Comparison of ENCODE assay signal across 1 cellular context in the genomic region with DNA sequence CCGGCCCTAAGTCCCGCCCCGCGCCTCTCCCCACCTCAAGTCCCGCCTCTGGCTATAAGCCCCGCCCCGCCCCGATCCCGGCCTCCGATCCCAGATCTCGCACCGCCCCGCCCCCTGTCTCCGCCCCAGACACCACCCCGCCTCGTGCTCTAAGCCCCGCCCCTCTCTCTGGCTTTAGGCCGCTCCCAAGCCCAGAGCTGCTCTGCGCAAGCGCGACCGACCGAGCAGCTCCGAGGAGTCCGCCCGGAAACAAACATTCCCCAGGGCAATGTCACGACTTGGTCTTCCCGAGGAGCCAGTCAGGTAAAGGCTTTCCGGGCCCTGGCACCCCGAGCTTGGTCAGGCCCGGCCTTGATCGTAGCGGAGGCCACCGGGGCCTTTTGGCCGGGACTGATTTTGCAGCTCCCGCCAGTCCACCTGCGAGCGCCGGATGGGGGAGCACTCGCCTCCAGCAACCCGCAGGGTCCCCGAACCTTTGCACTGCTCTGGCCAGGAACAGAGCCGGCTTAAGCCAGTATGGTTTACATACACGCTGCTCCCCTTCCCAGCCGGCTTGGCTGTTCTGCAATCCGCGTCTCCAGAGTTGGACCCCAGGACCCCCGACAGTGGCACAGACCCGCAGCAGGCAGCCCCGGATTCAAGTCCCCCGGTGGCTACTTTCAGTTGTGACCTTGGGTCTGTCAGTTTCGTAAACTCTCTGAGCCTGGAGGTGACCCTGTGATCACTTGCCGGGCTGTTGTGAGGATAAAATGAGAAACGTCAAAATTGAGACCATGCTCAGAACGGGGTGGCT.
TF ChIP-seq lines count a peak whose summit lies in the region.

TSS of gene NUDT7 (plus strand) at position 200 of the 793 bp plus-strand sequence. CDS start at position 269, 69 bp downstream.

TF ChIP-seq in HepG2, 621 proteins besides CTCF, POLR2A, EP300 and RAD21 (continued from another document and continues in another):
- TF ChIP-seq ZNF709 (CRISPR knock-in tag; IDR thresholded peaks at IDR 0.05) (0 out of 2 replicates have a peak, but pooled peaks have one; percentile 37), THYN1 (CRISPR knock-in tag; IDR thresholded peaks at IDR 0.05; ENCODE audit: borderline replicate concordance, low read depth) (0 out of 2 replicates have a peak, but pooled peaks have one; percentile 20), ZNF891 (CRISPR knock-in tag; IDR thresholded peaks at IDR 0.05) (peak; percentile 87), ZNF20 (CRISPR knock-in tag; IDR thresholded peaks at IDR 0.05) (no peak), HNF4G (IDR thresholded peaks at IDR 0.05; ENCODE audit: borderline replicate concordance, low read depth, low read length) (peak; percentile 55), HNF4G (CRISPR knock-in tag; IDR thresholded peaks at IDR 0.05; ENCODE audit: borderline replicate concordance, low read depth) (peak; percentile 80; the same call in 1 of the 2 replicates), ZSCAN25 (CRISPR knock-in tag; IDR thresholded peaks at IDR 0.05) (no peak), ZNF556 (CRISPR knock-in tag; IDR thresholded peaks at IDR 0.05; ENCODE audit: borderline replicate concordance) (peak; percentile 81; the same call in 1 of the 2 replicates), KDM4B (CRISPR knock-in tag; IDR thresholded peaks at IDR 0.05) (peak; percentile 67; the same call in 1 of the 2 replicates), ELF1 (CRISPR knock-in tag; IDR thresholded peaks at IDR 0.05) (peak; percentile 79), ZNF260 (CRISPR knock-in tag; IDR thresholded peaks at IDR 0.05; ENCODE audit: borderline replicate concordance, low read depth) (no peak), NFE2L1 (CRISPR knock-in tag; IDR thresholded peaks at IDR 0.05; ENCODE audit: borderline replicate concordance) (no peak), HOXA5 (CRISPR knock-in tag; IDR thresholded peaks at IDR 0.05) (peak; percentile 87; the same call in 1 of the 2 replicates), AGO2 (optimal IDR thresholded peaks at IDR 0.05; ENCODE audit: low read depth, low read length) (peak; percentile 92), ZMAT3 (CRISPR knock-in tag; conservative IDR thresholded peaks at IDR 0.05) (peak; percentile 72), NCOA5 (CRISPR knock-in tag; IDR thresholded peaks at IDR 0.05) (no peak), DR1 (CRISPR knock-in tag; IDR thresholded peaks at IDR 0.05) (peak; percentile 85), ZSCAN30 (CRISPR knock-in tag; IDR thresholded peaks at IDR 0.05) (peak; percentile 41; the same call in 1 of the 2 replicates), ZNF740 (CRISPR knock-in tag; IDR thresholded peaks at IDR 0.05) (peak; percentile 52; the same call in 1 of the 2 replicates), CHCHD3 (CRISPR knock-in tag; IDR thresholded peaks at IDR 0.05) (0 out of 2 replicates have a peak, but pooled peaks have one; percentile 74), PHF20 (CRISPR knock-in tag; IDR thresholded peaks at IDR 0.05) (peak; percentile 64), ZNF547 (CRISPR knock-in tag; IDR thresholded peaks at IDR 0.05) (peak; percentile 77; the same call in 1 of the 2 replicates), HNF4A (CRISPR knock-in tag; IDR thresholded peaks at IDR 0.05) (peak; percentile 79), ZNF792 (CRISPR knock-in tag; IDR thresholded peaks at IDR 0.05) (peak; percentile 57), ZNF839 (CRISPR knock-in tag; IDR thresholded peaks at IDR 0.05; ENCODE audit: borderline replicate concordance) (peak; percentile 74; the same call in 1 of the 2 replicates), CSRNP1 (CRISPR knock-in tag; IDR thresholded peaks at IDR 0.05) (0 out of 2 replicates have a peak, but pooled peaks have one; percentile 11), ZNF800 (CRISPR knock-in tag; IDR thresholded peaks at IDR 0.05) (peak; percentile 65; the same call in 1 of the 2 replicates), ZFP91 (CRISPR knock-in tag; IDR thresholded peaks at IDR 0.05; ENCODE audit: borderline replicate concordance) (peak; percentile 93), PREB (CRISPR knock-in tag; IDR thresholded peaks at IDR 0.05) (no peak), PTBP1 (IDR thresholded peaks at IDR 0.05; ENCODE audit: low read depth, low read length, poor library complexity, severe bottlenecking) (peak; percentile 74), ZNF670 (CRISPR knock-in tag; IDR thresholded peaks at IDR 0.05; ENCODE audit: borderline replicate concordance) (no peak), ZNF331 (CRISPR knock-in tag; IDR thresholded peaks at IDR 0.05) (peak; percentile 17), YY1 (IDR thresholded peaks at IDR 0.05; ENCODE audit: insufficient read depth, insufficient replicate concordance, low read depth, low read length) (peak; percentile 62), SMAD1 (CRISPR knock-in tag; IDR thresholded peaks at IDR 0.05; ENCODE audit: borderline replicate concordance, low read depth) (peak; percentile 68; the same call in 1 of the 2 replicates), ZBTB7A (CRISPR knock-in tag; IDR thresholded peaks at IDR 0.05) (peak; percentile 48; the same call in 1 of the 2 replicates)
- TF ChIP-seq, protein P1, sequence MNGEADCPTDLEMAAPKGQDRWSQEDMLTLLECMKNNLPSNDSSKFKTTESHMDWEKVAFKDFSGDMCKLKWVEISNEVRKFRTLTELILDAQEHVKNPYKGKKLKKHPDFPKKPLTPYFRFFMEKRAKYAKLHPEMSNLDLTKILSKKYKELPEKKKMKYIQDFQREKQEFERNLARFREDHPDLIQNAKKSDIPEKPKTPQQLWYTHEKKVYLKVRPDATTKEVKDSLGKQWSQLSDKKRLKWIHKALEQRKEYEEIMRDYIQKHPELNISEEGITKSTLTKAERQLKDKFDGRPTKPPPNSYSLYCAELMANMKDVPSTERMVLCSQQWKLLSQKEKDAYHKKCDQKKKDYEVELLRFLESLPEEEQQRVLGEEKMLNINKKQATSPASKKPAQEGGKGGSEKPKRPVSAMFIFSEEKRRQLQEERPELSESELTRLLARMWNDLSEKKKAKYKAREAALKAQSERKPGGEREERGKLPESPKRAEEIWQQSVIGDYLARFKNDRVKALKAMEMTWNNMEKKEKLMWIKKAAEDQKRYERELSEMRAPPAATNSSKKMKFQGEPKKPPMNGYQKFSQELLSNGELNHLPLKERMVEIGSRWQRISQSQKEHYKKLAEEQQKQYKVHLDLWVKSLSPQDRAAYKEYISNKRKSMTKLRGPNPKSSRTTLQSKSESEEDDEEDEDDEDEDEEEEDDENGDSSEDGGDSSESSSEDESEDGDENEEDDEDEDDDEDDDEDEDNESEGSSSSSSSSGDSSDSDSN (CRISPR knock-in tag; IDR thresholded peaks at IDR 0.05), result peak; percentile 89
- TF ChIP-seq, protein P2, sequence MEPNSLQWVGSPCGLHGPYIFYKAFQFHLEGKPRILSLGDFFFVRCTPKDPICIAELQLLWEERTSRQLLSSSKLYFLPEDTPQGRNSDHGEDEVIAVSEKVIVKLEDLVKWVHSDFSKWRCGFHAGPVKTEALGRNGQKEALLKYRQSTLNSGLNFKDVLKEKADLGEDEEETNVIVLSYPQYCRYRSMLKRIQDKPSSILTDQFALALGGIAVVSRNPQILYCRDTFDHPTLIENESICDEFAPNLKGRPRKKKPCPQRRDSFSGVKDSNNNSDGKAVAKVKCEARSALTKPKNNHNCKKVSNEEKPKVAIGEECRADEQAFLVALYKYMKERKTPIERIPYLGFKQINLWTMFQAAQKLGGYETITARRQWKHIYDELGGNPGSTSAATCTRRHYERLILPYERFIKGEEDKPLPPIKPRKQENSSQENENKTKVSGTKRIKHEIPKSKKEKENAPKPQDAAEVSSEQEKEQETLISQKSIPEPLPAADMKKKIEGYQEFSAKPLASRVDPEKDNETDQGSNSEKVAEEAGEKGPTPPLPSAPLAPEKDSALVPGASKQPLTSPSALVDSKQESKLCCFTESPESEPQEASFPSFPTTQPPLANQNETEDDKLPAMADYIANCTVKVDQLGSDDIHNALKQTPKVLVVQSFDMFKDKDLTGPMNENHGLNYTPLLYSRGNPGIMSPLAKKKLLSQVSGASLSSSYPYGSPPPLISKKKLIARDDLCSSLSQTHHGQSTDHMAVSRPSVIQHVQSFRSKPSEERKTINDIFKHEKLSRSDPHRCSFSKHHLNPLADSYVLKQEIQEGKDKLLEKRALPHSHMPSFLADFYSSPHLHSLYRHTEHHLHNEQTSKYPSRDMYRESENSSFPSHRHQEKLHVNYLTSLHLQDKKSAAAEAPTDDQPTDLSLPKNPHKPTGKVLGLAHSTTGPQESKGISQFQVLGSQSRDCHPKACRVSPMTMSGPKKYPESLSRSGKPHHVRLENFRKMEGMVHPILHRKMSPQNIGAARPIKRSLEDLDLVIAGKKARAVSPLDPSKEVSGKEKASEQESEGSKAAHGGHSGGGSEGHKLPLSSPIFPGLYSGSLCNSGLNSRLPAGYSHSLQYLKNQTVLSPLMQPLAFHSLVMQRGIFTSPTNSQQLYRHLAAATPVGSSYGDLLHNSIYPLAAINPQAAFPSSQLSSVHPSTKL (CRISPR knock-in tag; IDR thresholded peaks at IDR 0.05), result peak; percentile 60; the same call in 1 of the 2 replicates
- TF ChIP-seq, protein P3, sequence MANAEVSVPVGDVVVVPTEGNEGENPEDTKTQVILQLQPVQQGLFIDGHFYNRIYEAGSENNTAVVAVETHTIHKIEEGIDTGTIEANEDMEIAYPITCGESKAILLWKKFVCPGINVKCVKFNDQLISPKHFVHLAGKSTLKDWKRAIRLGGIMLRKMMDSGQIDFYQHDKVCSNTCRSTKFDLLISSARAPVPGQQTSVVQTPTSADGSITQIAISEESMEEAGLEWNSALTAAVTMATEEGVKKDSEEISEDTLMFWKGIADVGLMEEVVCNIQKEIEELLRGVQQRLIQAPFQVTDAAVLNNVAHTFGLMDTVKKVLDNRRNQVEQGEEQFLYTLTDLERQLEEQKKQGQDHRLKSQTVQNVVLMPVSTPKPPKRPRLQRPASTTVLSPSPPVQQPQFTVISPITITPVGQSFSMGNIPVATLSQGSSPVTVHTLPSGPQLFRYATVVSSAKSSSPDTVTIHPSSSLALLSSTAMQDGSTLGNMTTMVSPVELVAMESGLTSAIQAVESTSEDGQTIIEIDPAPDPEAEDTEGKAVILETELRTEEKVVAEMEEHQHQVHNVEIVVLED (CRISPR knock-in tag; IDR thresholded peaks at IDR 0.05; ENCODE audit: borderline replicate concordance), result peak; percentile 43; the same call in 1 of the 2 replicates
